In genomic region chr4:24912252-24913098, GRCh38 we compare ENCODE assay signal across 1 cellular context.
A peak's percentile ranks its signal among the peaks of the same experiment; 100 is the strongest.
TF ChIP-seq lines count a peak whose summit lies in the region.

Gene CCDC149, minus strand, starts transcription at chr4:24913042. Its CDS starts 178 bp downstream, at chr4:24912864.

TF ChIP-seq in WTC11, 78 proteins besides CTCF, POLR2A, EP300 and RAD21 (continued from another document and continues in another):
- TF ChIP-seq AFF4 (CRISPR knock-in tag; IDR thresholded peaks at IDR 0.05; ENCODE audit: borderline replicate concordance) (no peak; the same call in 1 of the 2 replicates), ZSCAN18 (CRISPR knock-in tag; IDR thresholded peaks at IDR 0.05) (no peak), ATF3 (CRISPR knock-in tag; conservative IDR thresholded peaks at IDR 0.05) (no peak), NFYB (CRISPR knock-in tag; conservative IDR thresholded peaks at IDR 0.05; ENCODE audit: low read depth) (no peak), ZNF425 (CRISPR knock-in tag; conservative IDR thresholded peaks at IDR 0.05) (no peak), SOX15 (CRISPR knock-in tag; IDR thresholded peaks at IDR 0.05) (no peak), CDX4 (CRISPR knock-in tag; IDR thresholded peaks at IDR 0.05; ENCODE audit: borderline replicate concordance) (no peak), JAZF1 (CRISPR knock-in tag; IDR thresholded peaks at IDR 0.05) (no peak), E2F5 (CRISPR knock-in tag; IDR thresholded peaks at IDR 0.05) (peak; percentile 89), ZMAT4 (CRISPR knock-in tag; IDR thresholded peaks at IDR 0.05) (no peak), STAT6 (CRISPR knock-in tag; conservative IDR thresholded peaks at IDR 0.05; ENCODE audit: low read depth) (no peak), AR (CRISPR knock-in tag; IDR thresholded peaks at IDR 0.05) (no peak), ZBTB21 (CRISPR knock-in tag; IDR thresholded peaks at IDR 0.05; ENCODE audit: borderline replicate concordance) (no peak; the same call in 1 of the 2 replicates), PRRX2 (CRISPR knock-in tag; IDR thresholded peaks at IDR 0.05) (no peak), JUN (CRISPR knock-in tag; IDR thresholded peaks at IDR 0.05) (0 out of 2 replicates have a peak, but pooled peaks have one; percentile 31), IRF2 (CRISPR knock-in tag; IDR thresholded peaks at IDR 0.05; ENCODE audit: borderline replicate concordance, low read depth) (no peak), RELA (CRISPR knock-in tag; IDR thresholded peaks at IDR 0.05; ENCODE audit: borderline replicate concordance) (0 out of 2 replicates have a peak, but pooled peaks have one; percentile 20), E2F1 (CRISPR knock-in tag; IDR thresholded peaks at IDR 0.05) (no peak), NR2C2 (CRISPR knock-in tag; IDR thresholded peaks at IDR 0.05) (no peak), TP53 (CRISPR knock-in tag; IDR thresholded peaks at IDR 0.05) (no peak), MLX (CRISPR knock-in tag; IDR thresholded peaks at IDR 0.05) (no peak), FOXP4 (CRISPR knock-in tag; IDR thresholded peaks at IDR 0.05) (no peak; the same call in 1 of the 2 replicates), ZNF121 (CRISPR knock-in tag; IDR thresholded peaks at IDR 0.05) (no peak), HMGXB4 (CRISPR knock-in tag; IDR thresholded peaks at IDR 0.05) (peak; percentile 37; the same call in 1 of the 2 replicates), CREB1 (CRISPR knock-in tag; IDR thresholded peaks at IDR 0.05) (no peak), FOXJ3 (CRISPR knock-in tag; IDR thresholded peaks at IDR 0.05; ENCODE audit: borderline replicate concordance) (no peak), GABPB1 (CRISPR knock-in tag; IDR thresholded peaks at IDR 0.05) (no peak), ZNF512 (CRISPR knock-in tag; IDR thresholded peaks at IDR 0.05; ENCODE audit: borderline replicate concordance) (no peak)
